Comparison of ENCODE assay signal across 12 cellular contexts in genomic region chr3:42660898-42661297, GRCh38. TPM values are rescaled to one million over a fixed set of nuclear protein-coding genes. Genes with fewer than 3 reads are reported as not detected.
DNase-seq lines count a peak whose midpoint lies in the region; ATAC-seq, FAIRE-seq and TF ChIP-seq lines count a peak whose summit lies in the region.
"Had no signal": no experiment of that assay in that cellular context is flagged by ENCODE, and none has a peak within 500 bp of the region (broad histone marks: within the 10 kb centered on the region; RNA-seq: fewer than 3 reads in every experiment).

No MANE protein-coding gene starts in this region.

- no peaks in the 10 kb centered on the region for H3K4me1 ChIP-seq in hepatocyte (ENCODE audit: insufficient read depth)
- H3K4me1 ChIP-seq in effector memory CD4-positive, alpha-beta T cell (ENCODE audit: control insufficient read depth, insufficient read depth, low read length, poor library complexity, severe bottlenecking) = no peaks in the 10 kb centered on the region
- H3K4me1 ChIP-seq in aorta (ENCODE audit: control insufficient read depth in 1 of 2, insufficient read depth in 2 of 2, low read length in 2 of 2) = no peaks in the 10 kb centered on the region

- H3K27ac ChIP-seq in hepatocyte (no peak overlapping the region), aorta (ENCODE audit: low read depth in 1 of 2, low read length in 2 of 2) (no peak overlapping the region)
- H3K27ac ChIP-seq in effector memory CD4-positive, alpha-beta T cell (ENCODE audit: insufficient read depth, low read length, poor library complexity, severe bottlenecking) = no peak overlapping the region

- no peaks in the 10 kb centered on the region for H3K9me2 ChIP-seq in hepatocyte (replicated peaks; ENCODE audit: insufficient read depth)

- H4K20me1 ChIP-seq in hepatocyte (ENCODE audit: insufficient read depth, poor library complexity, severe bottlenecking) = no peaks in the 10 kb centered on the region

- H3K4me1 Mint-ChIP-seq in activated T-helper 1 cell treated with anti-CD3 and anti-CD28 coated beads, Interleukin-12 subunit alpha, Interleukin-12 subunit beta, Interleukin-2, Interleukin-4 antibody, amounts not matched to agents 30 ng/mL and 10 ng/mL and 1 ng/mL, durations not matched to agents 14 hours and 24 hours and 36 hours (ENCODE audit: low read depth) = no peaks in the 10 kb centered on the region

- no peak for ATAC-seq in aorta (ENCODE audit: low FRiP score)
- ATAC-seq: stimulated activated memory B cell treated with anti-CD40 and anti-IgM and Interleukin-4, amounts not matched to agents 10 μg/mL and 1 μg/mL and 100 μg/mL, for 72 hours had no signal

- no peak overlapping the region for H3K27ac Mint-ChIP-seq in activated T-helper 1 cell treated with anti-CD3 and anti-CD28 coated beads, Interleukin-12 subunit alpha, Interleukin-12 subunit beta, Interleukin-2, Interleukin-4 antibody, amounts not matched to agents 30 ng/mL and 10 ng/mL and 1 ng/mL, durations not matched to agents 14 hours and 24 hours and 36 hours
- H3K27ac Mint-ChIP-seq: stimulated activated memory B cell treated with anti-CD40 and anti-IgM and Interleukin-4, amounts not matched to agents 10 μg/mL and 1 μg/mL and 100 μg/mL, for 72 hours had no signal

- TF ChIP-seq CTCF in GM12864 (IDR thresholded peaks at IDR 0.05; ENCODE audit: low read depth, low read length, missing control alignments) (peak; percentile 12), hepatocyte (IDR thresholded peaks at IDR 0.05; ENCODE audit: poor library complexity) (no peak)

- H3K79me2 ChIP-seq in hepatocyte = no peaks in the 10 kb centered on the region

- no peak overlapping the region for H2AFZ ChIP-seq in hepatocyte

- no peaks in the 10 kb centered on the region for H3K36me3 ChIP-seq in hepatocyte (replicated peaks; ENCODE audit: insufficient read depth, low read depth)
- H3K36me3 ChIP-seq in effector memory CD4-positive, alpha-beta T cell (ENCODE audit: control insufficient read depth, insufficient read depth, low read length) = no peaks in the 10 kb centered on the region
- peaks cover 0 to 2% of the 10 kb centered on the region in 2 donors for H3K36me3 ChIP-seq in aorta (ENCODE audit: control insufficient read depth in 1 of 2, insufficient read depth in 2 of 2, low read length in 1 of 2)

- FAIRE-seq in frontal cortex (lab: Jason Lieb, UNC) = no peak

- 72% methylated on average over 4 of the region's 4 CpGs for WGBS in hepatocyte (ENCODE audit: low lambda C conversion rate, missing lambda C conversion rate)
- WGBS in aorta, 2 donors = 79 to 81% methylated on average over 4 of the region's 4 CpGs

- H3K27me3 ChIP-seq in hepatocyte (no peaks in the 10 kb centered on the region), aorta (ENCODE audit: control insufficient read depth in 1 of 2, insufficient read depth in 2 of 2, low read length in 1 of 2) (no peaks in the 10 kb centered on the region)
- H3K27me3 ChIP-seq in effector memory CD4-positive, alpha-beta T cell (replicated peaks; ENCODE audit: control insufficient read depth, insufficient read depth, low read length, poor library complexity, severe bottlenecking) = no peaks in the 10 kb centered on the region
- H3K27me3 ChIP-seq: esophagus squamous epithelium had no signal

- H3K4me3 Mint-ChIP-seq in activated T-helper 1 cell treated with anti-CD3 and anti-CD28 coated beads, Interleukin-12 subunit alpha, Interleukin-12 subunit beta, Interleukin-2, Interleukin-4 antibody, amounts not matched to agents 30 ng/mL and 10 ng/mL and 1 ng/mL, durations not matched to agents 14 hours and 24 hours and 36 hours = no peak overlapping the region
- H3K4me3 Mint-ChIP-seq: stimulated activated memory B cell treated with anti-CD40 and anti-IgM and Interleukin-4, amounts not matched to agents 10 μg/mL and 1 μg/mL and 100 μg/mL, for 72 hours had no signal

- intact Hi-C loops in activated T-helper 1 cell treated with anti-CD3 and anti-CD28 coated beads, Interleukin-12 subunit alpha, Interleukin-12 subunit beta, Interleukin-2, Interleukin-4 antibody, amounts not matched to agents 30 ng/mL and 10 ng/mL and 1 ng/mL, durations not matched to agents 14 hours and 24 hours and 36 hours (cut with micrococcal nuclease) = loop anchor here (1.0 kb wide), 1 partner anchor 83 kb away; no protein-coding TSS in a partner anchor
- intact Hi-C loops in aorta (cut with DNase I) = no loop called here

- H3K4me3 ChIP-seq in GM12864 (ENCODE audit: low read depth, low read length) (no peak overlapping the region), hepatocyte (no peak overlapping the region), aorta (ENCODE audit: low read length in 2 of 2) (no peak overlapping the region)
- H3K4me3 ChIP-seq in effector memory CD4-positive, alpha-beta T cell (ENCODE audit: insufficient read depth, low read depth, low read length, poor library complexity, severe bottlenecking) = no peak overlapping the region
- H3K4me3 ChIP-seq: esophagus squamous epithelium, lung had no signal

- H3K36me3 Mint-ChIP-seq in activated T-helper 1 cell treated with anti-CD3 and anti-CD28 coated beads, Interleukin-12 subunit alpha, Interleukin-12 subunit beta, Interleukin-2, Interleukin-4 antibody, amounts not matched to agents 30 ng/mL and 10 ng/mL and 1 ng/mL, durations not matched to agents 14 hours and 24 hours and 36 hours (ENCODE audit: low read depth) = peaks cover 2% of the 10 kb centered on the region
- H3K36me3 Mint-ChIP-seq: stimulated activated memory B cell treated with anti-CD40 and anti-IgM and Interleukin-4, amounts not matched to agents 10 μg/mL and 1 μg/mL and 100 μg/mL, for 72 hours had no signal

- H3K27me3 Mint-ChIP-seq in activated T-helper 1 cell treated with anti-CD3 and anti-CD28 coated beads, Interleukin-12 subunit alpha, Interleukin-12 subunit beta, Interleukin-2, Interleukin-4 antibody, amounts not matched to agents 30 ng/mL and 10 ng/mL and 1 ng/mL, durations not matched to agents 14 hours and 24 hours and 36 hours (ENCODE audit: insufficient read depth) = peaks cover 3% of the 10 kb centered on the region
- H3K27me3 Mint-ChIP-seq: stimulated activated memory B cell treated with anti-CD40 and anti-IgM and Interleukin-4, amounts not matched to agents 10 μg/mL and 1 μg/mL and 100 μg/mL, for 72 hours had no signal

- no peak overlapping the region for H3K4me2 ChIP-seq in hepatocyte

- no peaks in the 10 kb centered on the region for H3K9me3 Mint-ChIP-seq in activated T-helper 1 cell treated with anti-CD3 and anti-CD28 coated beads, Interleukin-12 subunit alpha, Interleukin-12 subunit beta, Interleukin-2, Interleukin-4 antibody, amounts not matched to agents 30 ng/mL and 10 ng/mL and 1 ng/mL, durations not matched to agents 14 hours and 24 hours and 36 hours
- H3K9me3 Mint-ChIP-seq: stimulated activated memory B cell treated with anti-CD40 and anti-IgM and Interleukin-4, amounts not matched to agents 10 μg/mL and 1 μg/mL and 100 μg/mL, for 72 hours had no signal

- H3K9me3 ChIP-seq in hepatocyte (ENCODE audit: low read depth) (no peaks in the 10 kb centered on the region), aorta (ENCODE audit: control insufficient read depth, low read length) (no peaks in the 10 kb centered on the region)
- no peaks in the 10 kb centered on the region for H3K9me3 ChIP-seq in effector memory CD4-positive, alpha-beta T cell (ENCODE audit: control insufficient read depth, low read length)
- H3K9me3 ChIP-seq: esophagus squamous epithelium had no signal

- DNase-seq in Ammon's horn (ENCODE audit: low spot score) (peak; percentile 52), GM12864 (ENCODE audit: low read depth) (no peak), RPMI7951 (ENCODE audit: low read depth) (peak; percentile 19), frontal cortex (ENCODE audit: low spot score in 2 of 2) (peak; percentile 21 to 27), hepatocyte (ENCODE audit: low spot score) (no peak), aorta (no peak)
- DNase-seq in activated T-helper 1 cell treated with anti-CD3 and anti-CD28 coated beads, Interleukin-12 subunit alpha, Interleukin-12 subunit beta, Interleukin-2, Interleukin-4 antibody, amounts not matched to agents 30 ng/mL and 10 ng/mL and 1 ng/mL, durations not matched to agents 14 hours and 24 hours and 36 hours (ENCODE audit: low spot score) = no peak
- no peak for DNase-seq in effector memory CD4-positive, alpha-beta T cell
- DNase-seq: esophagus squamous epithelium, GDM1 had no signal

RNA-seq across cellular contexts. Expression of gene ZBTB47, which starts 7.4 kb away (rescaled TPM):
- total RNA-seq in RPMI7951 (2014; rRNA removed; shearing (Covaris generic)) = 8.8 and 13.5 TPM in 2 replicates
- 19.6 TPM for total RNA-seq in frontal cortex
- total RNA-seq in activated T-helper 1 cell treated with anti-CD3 and anti-CD28 coated beads, Interleukin-12 subunit alpha, Interleukin-12 subunit beta, Interleukin-2, Interleukin-4 antibody, amounts not matched to agents 30 ng/mL and 10 ng/mL and 1 ng/mL, durations not matched to agents 14 hours and 24 hours and 36 hours = 1.4 and 1.8 TPM in 2 replicates
- 12.3 and 14.2 TPM in 2 replicates for total RNA-seq in hepatocyte
- 4.7 and 7.0 TPM in 2 replicates for polyA plus RNA-seq in hepatocyte
- 10 to 100 TPM; 72.4 to 82.0 TPM for total RNA-seq in aorta
- 10 to 100 TPM; 42.3 to 77.1 TPM for polyA plus RNA-seq in aorta

RNA-seq across cellular contexts. Expression of gene KLHL40, which starts 24.4 kb away (rescaled TPM):
- total RNA-seq in RPMI7951 (2014; rRNA removed; shearing (Covaris generic)) = not detected in 2 replicates
- 0.41 TPM for total RNA-seq in frontal cortex
- total RNA-seq in activated T-helper 1 cell treated with anti-CD3 and anti-CD28 coated beads, Interleukin-12 subunit alpha, Interleukin-12 subunit beta, Interleukin-2, Interleukin-4 antibody, amounts not matched to agents 30 ng/mL and 10 ng/mL and 1 ng/mL, durations not matched to agents 14 hours and 24 hours and 36 hours = not detected in 2 replicates
- not detected in 2 replicates for total RNA-seq in hepatocyte
- not detected in 2 replicates for polyA plus RNA-seq in hepatocyte
- not detected for total RNA-seq in aorta
- polyA plus RNA-seq in aorta = under 1 TPM in 1 of 2 donors, not detected in 1; 0.26 TPM
- total RNA-seq: esophagus squamous epithelium, lung had no signal

RNA-seq across cellular contexts. Expression of gene HHATL, which starts 41.7 kb away (rescaled TPM):
- total RNA-seq in RPMI7951 (2014; rRNA removed; shearing (Covaris generic)) = not detected in 2 replicates
- total RNA-seq in frontal cortex (not detected), hepatocyte (not detected in 2 replicates), aorta (not detected)
- not detected in 2 replicates for total RNA-seq in activated T-helper 1 cell treated with anti-CD3 and anti-CD28 coated beads, Interleukin-12 subunit alpha, Interleukin-12 subunit beta, Interleukin-2, Interleukin-4 antibody, amounts not matched to agents 30 ng/mL and 10 ng/mL and 1 ng/mL, durations not matched to agents 14 hours and 24 hours and 36 hours
- polyA plus RNA-seq in hepatocyte (not detected in 2 replicates), aorta (1 to 10 TPM; 1.4 to 1.5 TPM)
- total RNA-seq: esophagus squamous epithelium had no signal

Comparison
In these comparisons a context has a peak if more than half of its experiments do, and no peak if none do; other contexts are left out.
1. DNase-seq: peak in Ammon's horn (single experiment), RPMI7951 (single experiment) and frontal cortex (2 of 2); none in GM12864 (single experiment), activated T-helper 1 cell treated with anti-CD3 and anti-CD28 coated beads, Interleukin-12 subunit alpha, Interleukin-12 subunit beta, Interleukin-2, Interleukin-4 antibody, amounts not matched to agents 30 ng/mL and 10 ng/mL and 1 ng/mL, durations not matched to agents 14 hours and 24 hours and 36 hours (single experiment), hepatocyte (single experiment), effector memory CD4-positive, alpha-beta T cell (0 of 3) and aorta (0 of 2).